Comparison of ENCODE assay signal across 16 cellular contexts in the genomic region with DNA sequence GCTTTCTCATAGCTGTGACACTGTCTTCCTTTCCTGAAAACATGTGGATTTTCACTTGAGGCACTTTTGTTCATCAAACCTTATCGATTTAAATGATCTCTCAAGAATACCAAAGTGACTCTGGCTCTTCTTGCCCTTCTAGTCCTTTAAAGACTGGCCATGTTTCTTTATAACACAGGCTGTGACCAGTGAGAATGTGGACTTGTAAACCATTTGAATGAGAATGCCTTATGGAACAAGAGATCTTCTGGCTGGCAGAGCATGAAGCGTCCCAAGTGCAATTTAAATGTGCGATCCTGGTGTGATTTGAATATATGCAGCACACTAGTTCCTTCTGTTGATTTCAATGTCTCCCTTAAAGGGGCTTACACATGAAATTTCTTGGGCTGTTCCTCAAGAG.
"Had no signal": no experiment of that assay in that cellular context is flagged by ENCODE, and none has a peak within 500 bp of the region (broad histone marks: within the 10 kb centered on the region; RNA-seq: fewer than 3 reads in every experiment).

No MANE protein-coding gene starts in this region.

- DNase-seq: activated CD4-positive, alpha-beta memory T cell treated with anti-CD3 and anti-CD28 coated beads, Interleukin-2, amount 10 ng/mL, durations not matched to agents 7 days and 5 days; activated CD4-positive, alpha-beta T cell treated with anti-CD3 and anti-CD28 coated beads for 36 hours; activated effector memory CD4-positive, alpha-beta T cell treated with anti-CD3 and anti-CD28 coated beads, Interleukin-2, amount 50 U/mL, for 16 hours; activated naive CD4-positive, alpha-beta T cell treated with anti-CD3 and anti-CD28 coated beads, Interleukin-2, amount 10 ng/mL, durations not matched to agents 7 days and 5 days; effector CD4-positive, alpha-beta T cell; foreskin fibroblast; heart right ventricle; kidney; naive thymus-derived CD8-positive, alpha-beta T cell; small intestine; stimulated activated naive CD4-positive, alpha-beta T cell; T-helper 9 cell; upper lobe of left lung had no signal

- H3K27ac ChIP-seq: upper lobe of left lung had no signal

- H3K27me3 ChIP-seq: heart right ventricle, upper lobe of left lung had no signal

- FAIRE-seq: endometrium, kidney, small intestine had no signal

- H3K4me3 ChIP-seq: heart right ventricle, lung, upper lobe of left lung had no signal

- ATAC-seq: activated CD4-positive, alpha-beta T cell treated with anti-CD3 and anti-CD28 coated beads for 36 hours; naive thymus-derived CD8-positive, alpha-beta T cell; sciatic nerve had no signal

- H3K4me1 ChIP-seq: upper lobe of left lung had no signal

- H3K9me3 ChIP-seq: upper lobe of left lung had no signal

- H3K36me3 ChIP-seq: upper lobe of left lung had no signal
